In genomic region chr16:4134434-4134833, GRCh38 we compare ENCODE assay signal across 21 cellular contexts.
"Had no signal": no experiment of that assay in that cellular context is flagged by ENCODE, and none has a peak within 500 bp of the region (broad histone marks: within the 10 kb centered on the region; RNA-seq: fewer than 3 reads in every experiment).

No MANE protein-coding gene starts in this region.

- H3K9me3 ChIP-seq: heart left ventricle, psoas muscle, sigmoid colon, thyroid gland had no signal

- H2AFZ ChIP-seq: hepatocyte had no signal

- H3K27me3 ChIP-seq: foreskin keratinocyte, heart left ventricle, hepatocyte, neural progenitor cell, sigmoid colon, stomach, thyroid gland had no signal

- DNase-seq: cortex of kidney; effector memory CD8-positive, alpha-beta T cell; foreskin keratinocyte; kidney; mesenchymal stem cell; midbrain; naive thymus-derived CD4-positive, alpha-beta T cell; psoas muscle; right cardiac atrium; sigmoid colon; stimulated activated CD4-positive, alpha-beta T cell treated with anti-CD3 and anti-CD28 coated beads, Interleukin-2, amount 100 ng/mL, for 24 hours; stimulated activated CD4-positive, alpha-beta T cell treated with anti-CD3 and anti-CD28 coated beads, Interleukin-4, amount 100 ng/mL, for 24 hours; stimulated activated naive CD4-positive, alpha-beta T cell treated with Interleukin-2 at 50 U/mL for 16 hours; stomach; thyroid gland had no signal

- ATAC-seq: effector memory CD8-positive, alpha-beta T cell; foreskin keratinocyte; gastroesophageal sphincter; heart left ventricle; left lobe of liver; naive thymus-derived CD4-positive, alpha-beta T cell; psoas muscle; right cardiac atrium; stimulated activated effector memory CD8-positive, alpha-beta T cell treated with anti-CD3 and anti-CD28 coated beads, Interleukin-12 subunit alpha, Interleukin-12 subunit beta, amount 100 ng/mL, for 72 hours had no signal

- H3K4me2 ChIP-seq: hepatocyte had no signal

- H3K36me3 ChIP-seq: gastroesophageal sphincter, heart left ventricle, neural progenitor cell, sigmoid colon, stomach, thyroid gland had no signal

- H3K79me2 ChIP-seq: hepatocyte had no signal

- H3K27ac ChIP-seq: foreskin keratinocyte, gastroesophageal sphincter, heart left ventricle, hepatocyte, neural progenitor cell, psoas muscle, sigmoid colon, stomach, thyroid gland had no signal

- H3K4me3 ChIP-seq: gastroesophageal sphincter, heart left ventricle, hepatocyte, neural progenitor cell, psoas muscle, sigmoid colon, stomach, thyroid gland had no signal

- H3K4me1 ChIP-seq: gastroesophageal sphincter, heart left ventricle, psoas muscle, sigmoid colon had no signal
